ENCODE assay signal across 17 cellular contexts in genomic region chr5:150189728-150190502, GRCh38. TPM values are rescaled to one million over a fixed set of nuclear protein-coding genes. Genes with fewer than 3 reads are reported as not detected.
DNase-seq lines count a peak whose midpoint lies in the region; ATAC-seq and TF ChIP-seq lines count a peak whose summit lies in the region.
"Had no signal": no experiment of that assay in that cellular context is flagged by ENCODE, and none has a peak within 500 bp of the region (broad histone marks: within the 10 kb centered on the region; RNA-seq: fewer than 3 reads in every experiment).

Gene SLC6A7, plus strand, starts transcription at chr5:150190062. Its CDS starts 266 bp downstream, at chr5:150190328.

- H3K4me3 Mint-ChIP-seq in nephron progenitor cell = peak within 1 kb of the TSS; percentile 69
- H3K4me3 Mint-ChIP-seq in stimulated activated effector memory CD8-positive, alpha-beta T cell treated with anti-CD3 and anti-CD28 coated beads, Interleukin-12 subunit alpha, Interleukin-12 subunit beta, amount 100 ng/mL, for 72 hours = no peak within 1 kb of the TSS
- H3K4me3 Mint-ChIP-seq: activated CD4-positive, alpha-beta memory T cell treated with anti-CD3 and anti-CD28 coated beads for 36 hours had no signal

- H3K9ac ChIP-seq in NT2/D1 (ENCODE audit: insufficient read length, low read depth) = peak within 1 kb of the TSS; percentile 32

- H3K4me1 Mint-ChIP-seq in nephron progenitor cell = peaks cover 63% of the 10 kb centered on the region
- no peaks in the 10 kb centered on the region for H3K4me1 Mint-ChIP-seq in stimulated activated effector memory CD8-positive, alpha-beta T cell treated with anti-CD3 and anti-CD28 coated beads, Interleukin-12 subunit alpha, Interleukin-12 subunit beta, amount 100 ng/mL, for 72 hours

- H3K36me3 Mint-ChIP-seq in nephron progenitor cell (ENCODE audit: low read depth) = no peaks in the 10 kb centered on the region
- H3K36me3 Mint-ChIP-seq in stimulated activated effector memory CD8-positive, alpha-beta T cell treated with anti-CD3 and anti-CD28 coated beads, Interleukin-12 subunit alpha, Interleukin-12 subunit beta, amount 100 ng/mL, for 72 hours = no peaks in the 10 kb centered on the region
- H3K36me3 Mint-ChIP-seq: activated CD4-positive, alpha-beta memory T cell treated with anti-CD3 and anti-CD28 coated beads for 36 hours had no signal

- H3K27me3 Mint-ChIP-seq in nephron progenitor cell (ENCODE audit: low read depth, poor library complexity) = peaks cover 59% of the 10 kb centered on the region

- H3K9me3 Mint-ChIP-seq in nephron progenitor cell = no peaks in the 10 kb centered on the region
- no peaks in the 10 kb centered on the region for H3K9me3 Mint-ChIP-seq in stimulated activated effector memory CD8-positive, alpha-beta T cell treated with anti-CD3 and anti-CD28 coated beads, Interleukin-12 subunit alpha, Interleukin-12 subunit beta, amount 100 ng/mL, for 72 hours
- H3K9me3 Mint-ChIP-seq: activated CD4-positive, alpha-beta memory T cell treated with anti-CD3 and anti-CD28 coated beads for 36 hours had no signal

- ATAC-seq in esophagus mucosa (peak; percentile 39), GM19328 (IDR thresholded peaks at IDR 0.05; ENCODE audit: unreplicated experiment) (no peak)
- ATAC-seq in stimulated activated effector memory CD8-positive, alpha-beta T cell treated with anti-CD3 and anti-CD28 coated beads, Interleukin-12 subunit alpha, Interleukin-12 subunit beta, amount 100 ng/mL, for 72 hours = no peak
- ATAC-seq: foreskin keratinocyte had no signal

- H3K9me3 ChIP-seq in NT2/D1 (ENCODE audit: insufficient read depth, low read length) = no peaks in the 10 kb centered on the region
- H3K9me3 ChIP-seq: uterus had no signal

- H3K4me1 ChIP-seq in NT2/D1 (ENCODE audit: insufficient read depth, insufficient read length) = peaks cover 12% of the 10 kb centered on the region
- H3K4me1 ChIP-seq: foreskin keratinocyte had no signal

- H3K27ac Mint-ChIP-seq in nephron progenitor cell = no peak within 1 kb of the TSS
- H3K27ac Mint-ChIP-seq in stimulated activated effector memory CD8-positive, alpha-beta T cell treated with anti-CD3 and anti-CD28 coated beads, Interleukin-12 subunit alpha, Interleukin-12 subunit beta, amount 100 ng/mL, for 72 hours = no peak within 1 kb of the TSS
- H3K27ac Mint-ChIP-seq: activated CD4-positive, alpha-beta memory T cell treated with anti-CD3 and anti-CD28 coated beads for 36 hours had no signal

- TF ChIP-seq CTCF in nephron progenitor cell (IDR thresholded peaks at IDR 0.05) = no peak

- H3K36me3 ChIP-seq in NT2/D1 (ENCODE audit: insufficient read depth, insufficient read length, low read length) = no peaks in the 10 kb centered on the region
- H3K36me3 ChIP-seq: uterus had no signal

- DNase-seq in D341Med (ENCODE audit: low spot score) (peak; percentile 50), NT2/D1 (ENCODE audit: low read depth, low spot score) (no peak), nephron progenitor cell (peak; percentile 44), NCI-H82 treated with DMSO at 0.1 percent for 48 hours (lab: John Stamatoyannopoulos, UW; ENCODE audit: unreplicated experiment) (no peak), GF-D8 (lab: John Stamatoyannopoulos, UW) (no peak)
- no peak for DNase-seq in stimulated activated effector memory CD8-positive, alpha-beta T cell treated with anti-CD3 and anti-CD28 coated beads, Interleukin-12 subunit alpha, Interleukin-12 subunit beta, amount 100 ng/mL, for 72 hours (ENCODE audit: low spot score in 2 of 2)
- DNase-seq: activated CD4-positive, alpha-beta memory T cell treated with anti-CD3 and anti-CD28 coated beads for 36 hours; effector memory CD4-positive, alpha-beta T cell; EL; foreskin keratinocyte; Karpas-422; kidney; NCI-H774; stimulated activated CD4-positive, alpha-beta T cell treated with anti-CD3 and anti-CD28 coated beads, Interleukin-2, amount 100 ng/mL, for 48 hours; uterus had no signal

- H3K27me3 ChIP-seq in NT2/D1 (ENCODE audit: insufficient read depth, insufficient read length) = peaks cover 74% of the 10 kb centered on the region

- H3K4me3 ChIP-seq in NT2/D1 (ENCODE audit: insufficient read length, low read depth) = peak within 1 kb of the TSS; percentile 31
- H3K4me3 ChIP-seq: uterus had no signal

RNA-seq across cellular contexts. Expression of gene SLC6A7, which starts in this region (rescaled TPM):
- total RNA-seq in esophagus mucosa = not detected
- total RNA-seq: activated CD4-positive, alpha-beta memory T cell treated with anti-CD3 and anti-CD28 coated beads for 36 hours; foreskin keratinocyte; kidney; uterus had no signal

Comparison
In these comparisons a context has a peak if more than half of its experiments do, and no peak if none do; other contexts are left out.
1. Peak in ATAC-seq in esophagus mucosa; RNA of the gene not detected or under 1 TPM.
2. DNase-seq: peak in D341Med (single experiment) and nephron progenitor cell (single experiment); none in NT2/D1 (single experiment), NCI-H82 treated with DMSO at 0.1 percent for 48 hours (single experiment), stimulated activated effector memory CD8-positive, alpha-beta T cell treated with anti-CD3 and anti-CD28 coated beads, Interleukin-12 subunit alpha, Interleukin-12 subunit beta, amount 100 ng/mL, for 72 hours (0 of 2) and GF-D8 (single experiment).